20 cellular contexts compared by ENCODE assay signal in the genomic region with DNA sequence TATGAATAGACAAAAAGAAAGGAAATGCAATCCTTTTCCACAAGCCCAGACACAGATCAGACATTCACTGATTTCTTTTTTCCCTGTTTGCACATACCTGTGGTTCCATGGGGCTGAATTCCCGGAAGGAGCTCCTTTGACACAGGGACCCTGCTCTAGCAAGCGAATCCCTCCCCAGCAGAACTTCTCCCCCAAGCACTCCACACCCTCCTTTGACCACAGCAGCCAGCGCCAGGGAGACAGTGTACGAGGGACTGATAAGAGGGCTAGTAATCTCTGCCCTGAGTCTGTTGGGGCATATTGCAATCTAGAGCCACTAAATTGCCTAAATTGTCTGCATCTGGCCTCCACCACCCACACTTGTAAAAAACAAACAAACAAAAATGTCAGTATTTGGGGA.
DNase-seq lines count a peak whose midpoint lies in the region; ATAC-seq and TF ChIP-seq lines count a peak whose summit lies in the region.
"Had no signal": no experiment of that assay in that cellular context is flagged by ENCODE, and none has a peak within 500 bp of the region (broad histone marks: within the 10 kb centered on the region; RNA-seq: fewer than 3 reads in every experiment).

No MANE protein-coding gene starts in this region.

- no peak overlapping the region for H3K27ac ChIP-seq in IMR-90 (ENCODE audit: insufficient read depth, low read length)
- H3K27ac ChIP-seq: A549, KMS-11, PC-9, SK-N-MC had no signal

- TF ChIP-seq RAD21 in IMR-90 (IDR thresholded peaks at IDR 0.05; ENCODE audit: low read length) = no peak

- H3K27me3 ChIP-seq in Caco-2 (replicated peaks; ENCODE audit: control insufficient read depth, insufficient read depth, low read length) (no peaks in the 10 kb centered on the region), IMR-90 (ENCODE audit: control insufficient read depth, insufficient read depth, low read length) (peaks cover 18% of the 10 kb centered on the region)

- no peak overlapping the region for H3K14ac ChIP-seq in IMR-90 (replicated peaks; ENCODE audit: low read depth, low read length)

- no peak overlapping the region for H3K23ac ChIP-seq in IMR-90 (ENCODE audit: low read depth, low read length)

- H2BK120ac ChIP-seq in IMR-90 (ENCODE audit: low read depth, low read length) = no peak overlapping the region

- peaks cover 6% of the 10 kb centered on the region; the same call in 1 of the 2 replicates for H3K9me3 ChIP-seq in Caco-2
- H3K9me3 ChIP-seq in IMR-90 (ENCODE audit: control insufficient read depth, insufficient read depth, low read length) = no peaks in the 10 kb centered on the region
- H3K9me3 ChIP-seq: A549 had no signal

- H3K9me3 Mint-ChIP-seq in Caco-2 (ENCODE audit: unreplicated experiment) = peaks cover 7% of the 10 kb centered on the region

- DNase-seq in Caco-2 = peak; percentile 29 to 54
- no peak for DNase-seq in IMR-90
- DNase-seq in astrocyte of the hippocampus (ENCODE audit: low read depth, low spot score) = peak; percentile 10
- DNase-seq in islet precursor cell = peak; percentile 98
- no peak for DNase-seq in hypothalamus (lab: John Stamatoyannopoulos, UW)
- DNase-seq in NCI-H1048 (lab: John Stamatoyannopoulos, UW) = no peak
- no peak for DNase-seq in NCI-H524 (lab: John Stamatoyannopoulos, UW)
- DNase-seq: COR-L47; DMS53; MM.1S; NCI-H1930; NCI-H526; NK-92 treated with Interleukin-12 subunit alpha and Interleukin-12 subunit beta, amount 100 ng/mL, for 24 hours; PC-9 had no signal

- no peaks in the 10 kb centered on the region for H3K79me1 ChIP-seq in IMR-90 (ENCODE audit: low read depth in 1 of 2, low read length in 2 of 2)

- no peak overlapping the region for H2AK5ac ChIP-seq in IMR-90 (ENCODE audit: low read depth, low read length)

- no peak overlapping the region for H2AK9ac ChIP-seq in IMR-90 (replicated peaks; ENCODE audit: low read depth, low read length, poor library complexity)

- no peak for ATAC-seq in IMR-90 (ENCODE audit: low read depth)
- ATAC-seq in GM21529 (IDR thresholded peaks at IDR 0.05; ENCODE audit: unreplicated experiment) = no peak
- ATAC-seq: A549, HCT116 had no signal

- H3K36me3 Mint-ChIP-seq in Caco-2 (ENCODE audit: insufficient read depth, unreplicated experiment) = no peaks in the 10 kb centered on the region
- H3K36me3 Mint-ChIP-seq: CD14-positive monocyte had no signal

- no peak overlapping the region for H2BK20ac ChIP-seq in IMR-90 (ENCODE audit: low read depth, low read length)

- no peak overlapping the region for H3K4ac ChIP-seq in IMR-90 (ENCODE audit: low read depth, low read length)

- H4K91ac ChIP-seq in IMR-90 (ENCODE audit: insufficient read depth, low read depth, low read length) = no peak overlapping the region

- H3K56ac ChIP-seq in IMR-90 (ENCODE audit: extremely low read depth, insufficient read depth, low read length) = no peak overlapping the region

- H4K5ac ChIP-seq in IMR-90 (ENCODE audit: low read depth, low read length) = no peak overlapping the region

- no peak overlapping the region for H2BK5ac ChIP-seq in IMR-90 (ENCODE audit: low read depth, low read length, poor library complexity, severe bottlenecking)

- CTCF ChIA-PET in Caco-2 (lab: Charles Lee) (no interaction called here), IMR-90 (lab: Yijun Ruan, JAX) (no interaction called here)

- peak overlapping the region; percentile 10 for H2AFZ ChIP-seq in IMR-90 (replicated peaks; ENCODE audit: low read length, poor library complexity)
- H2AFZ ChIP-seq: PC-9 had no signal

- no peak overlapping the region for H3K9ac ChIP-seq in IMR-90 (ENCODE audit: low read depth, low read length)
- H3K9ac ChIP-seq: KMS-11 had no signal

- H3K36me3 ChIP-seq in Caco-2 (ENCODE audit: control insufficient read depth, insufficient read depth, low read length) (no peaks in the 10 kb centered on the region), IMR-90 (ENCODE audit: control insufficient read depth, insufficient read depth, low read length) (no peaks in the 10 kb centered on the region)

- H3K4me1 Mint-ChIP-seq in Caco-2 (ENCODE audit: low read depth, unreplicated experiment) = peaks cover 31% of the 10 kb centered on the region
- H3K4me1 Mint-ChIP-seq: CD14-positive monocyte had no signal

- H3K18ac ChIP-seq in IMR-90 (ENCODE audit: low read depth, low read length) = no peak overlapping the region

- no TSS peak for BruUV-seq in Caco-2 (replicated peaks; lab: Mats Ljungman, UMichigan)
- BruUV-seq in IMR-90 (replicated peaks; lab: Mats Ljungman, UMichigan) = no TSS peak

- H3K27me3 Mint-ChIP-seq in Caco-2 (ENCODE audit: insufficient read depth, unreplicated experiment) = peaks cover 2% of the 10 kb centered on the region

- no peak overlapping the region for H3K4me3 ChIP-seq in Caco-2 (ENCODE audit: low read depth, low read length)
- H3K4me3 ChIP-seq in IMR-90 (ENCODE audit: insufficient read depth, low read depth, low read length) = no peak overlapping the region
- H3K4me3 ChIP-seq: A549, PC-9, SK-N-MC had no signal

- in situ Hi-C loops in IMR-90 (cut with MboI; ENCODE audit: low sequenced_read_pairs) = no loop called here

- H3K4me1 ChIP-seq in Caco-2 (peaks cover 18% of the 10 kb centered on the region), IMR-90 (ENCODE audit: control insufficient read depth, insufficient read depth, low read length) (no peaks in the 10 kb centered on the region)
- H3K4me1 ChIP-seq: A549 had no signal

- H3K4me3 Mint-ChIP-seq in Caco-2 (ENCODE audit: unreplicated experiment) = no peak overlapping the region
- H3K4me3 Mint-ChIP-seq: CD14-positive monocyte had no signal

- TF ChIP-seq POLR2A in IMR-90 (IDR thresholded peaks at IDR 0.05; ENCODE audit: low read depth, low read length) = no peak

- 20% methylated on average over 1 of the region's 4 CpGs; no CpG with 5 or more reads in 1 of the 2 experiments for WGBS in IMR-90 (ENCODE audit: extremely low coverage in 2 of 2, insufficient read length in 1 of 2), 2 experiments

- H3K27ac Mint-ChIP-seq in Caco-2 (ENCODE audit: unreplicated experiment) = no peak overlapping the region
- H3K27ac Mint-ChIP-seq: CD14-positive monocyte had no signal

- H2BK15ac ChIP-seq in IMR-90 (ENCODE audit: low read depth, low read length) = no peak overlapping the region

- dilution Hi-C loops in IMR-90 (cut with HindIII; ENCODE audit: low sequenced_read_pairs, unreplicated experiment) = no loop called here

- POLR2A ChIA-PET in Caco-2 (lab: Charles Lee) (no interaction called here), IMR-90 (lab: Charles Lee; ENCODE audit: unreplicated experiment) (no interaction called here)

- no peaks in the 10 kb centered on the region for H3K9me1 ChIP-seq in IMR-90 (ENCODE audit: insufficient read depth, low read length)

- H3K4me2 ChIP-seq in IMR-90 (ENCODE audit: low read depth, low read length) = no peak overlapping the region
- H3K4me2 ChIP-seq: A549, KMS-11, PC-9 had no signal

- TF ChIP-seq CTCF in Caco-2 (IDR thresholded peaks at IDR 0.05; ENCODE audit: insufficient read depth in 1 of 2, low read depth in 1 of 2, low read length in 1 of 2, severe bottlenecking in 1 of 2, unreplicated experiment in 1 of 2) (no peak), IMR-90 (conservative IDR thresholded peaks at IDR 0.05; ENCODE audit: low read depth, low read length) (no peak)

- intact Hi-C loops in Caco-2 (cut with micrococcal nuclease; ENCODE audit: unreplicated experiment) (loop anchor here (10.0 kb wide), 1 partner anchor 46 kb away; no protein-coding TSS in a partner anchor), IMR-90 (cut with micrococcal nuclease) (no loop called here)

- no peak overlapping the region for H4K8ac ChIP-seq in IMR-90 (ENCODE audit: low read depth in 2 of 2, low read length in 2 of 2)

- H4K20me1 ChIP-seq in IMR-90 (ENCODE audit: insufficient read depth, low read length) = no peaks in the 10 kb centered on the region

TF ChIP-seq in IMR-90, 13 proteins besides CTCF, POLR2A, EP300 and RAD21:
- TF ChIP-seq, protein P1, sequence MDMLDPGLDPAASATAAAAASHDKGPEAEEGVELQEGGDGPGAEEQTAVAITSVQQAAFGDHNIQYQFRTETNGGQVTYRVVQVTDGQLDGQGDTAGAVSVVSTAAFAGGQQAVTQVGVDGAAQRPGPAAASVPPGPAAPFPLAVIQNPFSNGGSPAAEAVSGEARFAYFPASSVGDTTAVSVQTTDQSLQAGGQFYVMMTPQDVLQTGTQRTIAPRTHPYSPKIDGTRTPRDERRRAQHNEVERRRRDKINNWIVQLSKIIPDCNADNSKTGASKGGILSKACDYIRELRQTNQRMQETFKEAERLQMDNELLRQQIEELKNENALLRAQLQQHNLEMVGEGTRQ (IDR thresholded peaks at IDR 0.05; ENCODE audit: low read depth, low read length) = no peak
- no peak for TF ChIP-seq SMC3 (IDR thresholded peaks at IDR 0.05; ENCODE audit: low read depth, low read length)
- TF ChIP-seq, protein P2, sequence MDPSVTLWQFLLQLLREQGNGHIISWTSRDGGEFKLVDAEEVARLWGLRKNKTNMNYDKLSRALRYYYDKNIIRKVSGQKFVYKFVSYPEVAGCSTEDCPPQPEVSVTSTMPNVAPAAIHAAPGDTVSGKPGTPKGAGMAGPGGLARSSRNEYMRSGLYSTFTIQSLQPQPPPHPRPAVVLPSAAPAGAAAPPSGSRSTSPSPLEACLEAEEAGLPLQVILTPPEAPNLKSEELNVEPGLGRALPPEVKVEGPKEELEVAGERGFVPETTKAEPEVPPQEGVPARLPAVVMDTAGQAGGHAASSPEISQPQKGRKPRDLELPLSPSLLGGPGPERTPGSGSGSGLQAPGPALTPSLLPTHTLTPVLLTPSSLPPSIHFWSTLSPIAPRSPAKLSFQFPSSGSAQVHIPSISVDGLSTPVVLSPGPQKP (IDR thresholded peaks at IDR 0.05; ENCODE audit: borderline replicate concordance, low read depth, low read length) = no peak
- TF ChIP-seq BHLHE40 (IDR thresholded peaks at IDR 0.05; ENCODE audit: low read depth, low read length) = no peak
- no peak for TF ChIP-seq MXI1 (IDR thresholded peaks at IDR 0.05; ENCODE audit: borderline replicate concordance, low read depth, low read length)
- TF ChIP-seq RFX5 (IDR thresholded peaks at IDR 0.05; ENCODE audit: low read depth, low read length) = no peak
- no peak for TF ChIP-seq MAFK (IDR thresholded peaks at IDR 0.05; ENCODE audit: low read depth, low read length)
- TF ChIP-seq CEBPB (IDR thresholded peaks at IDR 0.05; ENCODE audit: low read depth, low read length) = no peak
- no peak for TF ChIP-seq CHD1 (IDR thresholded peaks at IDR 0.05; ENCODE audit: low read depth, low read length)
- no peak for TF ChIP-seq RCOR1 (IDR thresholded peaks at IDR 0.05; ENCODE audit: insufficient replicate concordance, low read length)
- TF ChIP-seq FOS (IDR thresholded peaks at IDR 0.05; ENCODE audit: low read depth, low read length) = no peak
- TF ChIP-seq NFE2L2 (IDR thresholded peaks at IDR 0.05; ENCODE audit: low read depth, low read length) = no peak
- no peak for TF ChIP-seq MAZ (IDR thresholded peaks at IDR 0.05; ENCODE audit: borderline replicate concordance, low read depth, low read length)
TF ChIP-seq in IMR-90: peak in this region for 0.

Comparison
In these comparisons a context has a peak if more than half of its experiments do, and no peak if none do; other contexts are left out.
1. DNase-seq: peak in Caco-2 (2 of 2), astrocyte of the hippocampus (single experiment) and islet precursor cell (single experiment); none in IMR-90 (single experiment), hypothalamus (0 of 51), NCI-H1048 (single experiment) and NCI-H524 (0 of 2).